Comparison of ENCODE assay signal across 20 cellular contexts in the genomic region with DNA sequence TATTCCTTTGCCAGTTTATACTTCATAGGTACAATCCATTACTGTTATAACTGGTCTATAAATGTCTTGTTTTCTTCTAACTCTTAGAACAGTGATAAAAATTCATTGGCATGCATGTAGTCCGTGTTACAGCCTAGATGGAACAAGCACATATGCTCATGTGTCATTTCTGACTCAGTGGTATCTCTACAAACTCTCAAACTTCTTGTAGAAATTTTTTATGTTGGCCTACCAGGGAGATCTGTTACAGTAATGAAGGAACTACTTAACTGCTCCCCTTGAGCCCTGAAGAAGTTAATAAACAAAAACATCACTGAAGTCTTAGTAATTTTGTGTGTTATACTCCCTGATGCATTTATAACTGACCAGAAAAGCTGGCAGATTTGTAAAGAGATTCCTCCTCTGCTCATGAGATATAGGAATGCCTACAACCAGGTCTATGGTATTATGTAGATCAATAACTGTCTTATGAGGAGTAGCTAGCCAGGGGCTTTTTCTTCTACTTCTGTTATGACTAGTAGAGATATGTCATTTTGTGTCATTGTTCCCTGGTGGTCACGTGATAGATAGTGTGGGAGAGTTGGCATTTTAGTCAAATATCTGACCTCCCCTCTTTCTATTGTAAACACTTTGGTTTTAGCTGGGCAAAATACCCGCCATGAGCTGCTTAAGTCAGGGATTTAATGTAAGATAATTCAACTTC. TPM values are rescaled to one million over a fixed set of nuclear protein-coding genes. Genes with fewer than 3 reads are reported as not detected.
DNase-seq lines count a peak whose midpoint lies in the region; ATAC-seq, FAIRE-seq and TF ChIP-seq lines count a peak whose summit lies in the region.
"Had no signal": no experiment of that assay in that cellular context is flagged by ENCODE, and none has a peak within 500 bp of the region (broad histone marks: within the 10 kb centered on the region; RNA-seq: fewer than 3 reads in every experiment).

No MANE protein-coding gene starts in this region.

- intact Hi-C loops in K562 (cut with micrococcal nuclease): no loop called here

- H3K27ac ChIP-seq in K562 (ENCODE audit: extremely low read depth, low read depth, low read length): no peak overlapping the region
- H3K27ac ChIP-seq: heart left ventricle, uterus had no signal

- BruUV-seq in K562 (replicated peaks; lab: Mats Ljungman, UMichigan): no TSS peak

- no peaks in the 10 kb centered on the region for H3K9me1 ChIP-seq in K562 (ENCODE audit: control insufficient read depth, insufficient read depth, low read length)

- H3K36me3 ChIP-seq in K562 (ENCODE audit: control insufficient read depth, insufficient read depth, low read length): no peaks in the 10 kb centered on the region
- H3K36me3 ChIP-seq: heart left ventricle, uterus had no signal

- no peaks in the 10 kb centered on the region; a peak in 1 of 5 replicates for H3K4me1 ChIP-seq in K562 (replicated peaks in 1 of 2; ENCODE audit: control insufficient read depth in 2 of 2, insufficient read depth in 2 of 2, low read length in 2 of 2)
- H3K4me1 ChIP-seq: heart left ventricle, uterus had no signal

- POLR2A ChIA-PET in K562 (lab: Yijun Ruan, JAX): no interaction called here

- peaks cover 0 to 10% of the 10 kb centered on the region in 2 donors for H3K36me3 Mint-ChIP-seq in activated naive CD4-positive, alpha-beta T cell treated with anti-CD3 and anti-CD28 coated beads, Interleukin-2, amount 50 U/mL, for 72 hours
- H3K36me3 Mint-ChIP-seq: activated naive CD8-positive, alpha-beta T cell treated with anti-CD3 and anti-CD28 coated beads, Interleukin-2, amount 10 ng/mL, durations not matched to agents 7 days and 5 days had no signal

- no peaks in the 10 kb centered on the region for H3K27me3 ChIP-seq in K562 (ENCODE audit: control insufficient read depth in 2 of 2, insufficient read depth in 2 of 2, low read length in 2 of 2)
- H3K27me3 ChIP-seq: uterus had no signal

- TF ChIP-seq POLR2A in K562 (conservative IDR thresholded peaks at IDR 0.05): no peak
- no peak for TF ChIP-seq POLR2A in erythroblast (IDR thresholded peaks at IDR 0.05; ENCODE audit: low read length)

- TF ChIP-seq EP300 in K562 (IDR thresholded peaks at IDR 0.05; ENCODE audit: low read length): no peak

- FAIRE-seq in K562 (lab: Jason Lieb, UNC): no peak
- FAIRE-seq: keratinocyte had no signal

- no peak overlapping the region for H2AFZ ChIP-seq in K562 (ENCODE audit: low read depth, low read length)

- no peak overlapping the region for H3K9ac ChIP-seq in K562 (ENCODE audit: insufficient read depth in 1 of 2, low read depth in 2 of 2, low read length in 2 of 2)

- no peaks in the 10 kb centered on the region for H3K9me3 Mint-ChIP-seq in activated naive CD4-positive, alpha-beta T cell treated with anti-CD3 and anti-CD28 coated beads, Interleukin-2, amount 50 U/mL, for 72 hours
- H3K9me3 Mint-ChIP-seq: activated naive CD8-positive, alpha-beta T cell treated with anti-CD3 and anti-CD28 coated beads, Interleukin-2, amount 10 ng/mL, durations not matched to agents 7 days and 5 days; CD8-positive, alpha-beta T cell; T-helper 2 cell treated with Interferon-gamma antibody and Interleukin-4, amounts not matched to agents 5 μg/mL and 100 μg/mL, for 36 hours had no signal

- H3K27ac Mint-ChIP-seq in activated naive CD4-positive, alpha-beta T cell treated with anti-CD3 and anti-CD28 coated beads, Interleukin-2, amount 50 U/mL, for 72 hours: no peak overlapping the region
- H3K27ac Mint-ChIP-seq: activated naive CD8-positive, alpha-beta T cell treated with anti-CD3 and anti-CD28 coated beads, Interleukin-2, amount 10 ng/mL, durations not matched to agents 7 days and 5 days; CD8-positive, alpha-beta T cell; IgD-negative memory B cell; T-helper 2 cell treated with Interferon-gamma antibody and Interleukin-4, amounts not matched to agents 5 μg/mL and 100 μg/mL, for 36 hours had no signal

- no peak for TF ChIP-seq CTCF in GM20000 (IDR thresholded peaks at IDR 0.05; ENCODE audit: extremely low read depth, missing control alignments)
- no peak for TF ChIP-seq CTCF in K562 (IDR thresholded peaks at IDR 0.05 in 2 of 3, conservative IDR thresholded peaks at IDR 0.05 in 1 of 3; ENCODE audit: insufficient read depth in 2 of 3, low read depth in 1 of 3, low read length in 3 of 3)

- WGBS in K562 (ENCODE audit: insufficient coverage, low coverage, missing lambda C conversion rate): 11% methylated on average over 3 of the region's 3 CpGs

- H3K4me2 ChIP-seq in K562 (ENCODE audit: insufficient read depth, low read length): no peak overlapping the region

- in situ Hi-C loops in K562 (cut with MboI): no loop called here

- no peak overlapping the region for H3K4me3 ChIP-seq in K562
- H3K4me3 ChIP-seq: heart left ventricle, uterus had no signal

- no peak for DNase-seq in activated naive CD4-positive, alpha-beta T cell treated with anti-CD3 and anti-CD28 coated beads, Interleukin-2, amount 50 U/mL, for 72 hours (ENCODE audit: low spot score in 2 of 2)
- DNase-seq in activated naive CD4-positive, alpha-beta T cell treated with Interleukin-2 at 50 U/mL for 16 hours: no peak
- DNase-seq in GM20000 (ENCODE audit: low spot score): peak; percentile 4
- DNase-seq in K562 (ENCODE audit: extremely low read depth in 1 of 4, low spot score in 3 of 4): no peak
- DNase-seq in erythroblast (lab: John Stamatoyannopoulos, UW): no peak
- DNase-seq in AG08396 (ENCODE audit: low spot score): no peak
- no peak for DNase-seq in NCI-H226
- DNase-seq: ACHN; activated CD4-positive, alpha-beta T cell treated with anti-CD3 and anti-CD28 coated beads for 1 hour; activated naive CD8-positive, alpha-beta T cell treated with anti-CD3 and anti-CD28 coated beads, Interleukin-2, amount 10 ng/mL, durations not matched to agents 7 days and 5 days; CD8-positive, alpha-beta T cell; heart left ventricle; mesenchymal stem cell; SIG-M5; stimulated activated CD4-positive, alpha-beta T cell treated with anti-CD3 and anti-CD28 coated beads, Interleukin-12 subunit alpha, Interleukin-12 subunit beta, amount 100 ng/mL, for 4 hours; uterus had no signal

- H4K20me1 ChIP-seq in K562 (replicated peaks; ENCODE audit: control insufficient read depth, insufficient read depth, low read length): no peaks in the 10 kb centered on the region

- H3K79me2 ChIP-seq in K562 (ENCODE audit: control insufficient read depth, insufficient read depth, low read length): no peaks in the 10 kb centered on the region

- no peaks in the 10 kb centered on the region for H3K9me3 ChIP-seq in K562 (replicated peaks; ENCODE audit: control insufficient read depth, insufficient read depth, low read depth, low read length)
- H3K9me3 ChIP-seq: uterus had no signal

- TF ChIP-seq RAD21 in K562 (CRISPR knock-in tag; conservative IDR thresholded peaks at IDR 0.05 in 1 of 2, IDR thresholded peaks at IDR 0.05 in 1 of 2): no peak

- CTCF ChIA-PET in K562 (lab: Yijun Ruan, JAX; ENCODE audit: low intra/inter-chr PET ratio): no interaction called here

- ATAC-seq in activated naive CD4-positive, alpha-beta T cell treated with anti-CD3 and anti-CD28 coated beads, Interleukin-2, amount 50 U/mL, for 72 hours: peak; percentile 63 to 85
- ATAC-seq in HG02938 (IDR thresholded peaks at IDR 0.05; ENCODE audit: unreplicated experiment) (peak; percentile 72), K562 (no peak)
- ATAC-seq: CD8-positive, alpha-beta T cell; heart left ventricle had no signal

TF ChIP-seq in K562, 482 proteins besides CTCF, POLR2A, EP300 and RAD21:
- TF ChIP-seq, protein P1, sequence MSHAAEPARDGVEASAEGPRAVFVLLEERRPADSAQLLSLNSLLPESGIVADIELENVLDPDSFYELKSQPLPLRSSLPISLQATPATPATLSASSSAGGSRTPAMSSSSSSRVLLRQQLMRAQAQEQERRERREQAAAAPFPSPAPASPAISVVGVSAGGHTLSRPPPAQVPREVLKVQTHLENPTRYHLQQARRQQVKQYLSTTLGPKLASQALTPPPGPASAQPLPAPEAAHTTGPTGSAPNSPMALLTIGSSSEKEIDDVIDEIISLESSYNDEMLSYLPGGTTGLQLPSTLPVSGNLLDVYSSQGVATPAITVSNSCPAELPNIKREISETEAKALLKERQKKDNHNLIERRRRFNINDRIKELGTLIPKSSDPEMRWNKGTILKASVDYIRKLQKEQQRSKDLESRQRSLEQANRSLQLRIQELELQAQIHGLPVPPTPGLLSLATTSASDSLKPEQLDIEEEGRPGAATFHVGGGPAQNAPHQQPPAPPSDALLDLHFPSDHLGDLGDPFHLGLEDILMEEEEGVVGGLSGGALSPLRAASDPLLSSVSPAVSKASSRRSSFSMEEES (CRISPR knock-in tag; IDR thresholded peaks at IDR 0.05): peak; percentile 27; the same call in 1 of the 2 replicates
- no peak for TF ChIP-seq HNRNPLL (IDR thresholded peaks at IDR 0.05; ENCODE audit: low read depth, low read length, poor library complexity, severe bottlenecking)

RNA-seq across cellular contexts. Expression of a gene that starts 53.7 kb away (rescaled TPM):
- total RNA-seq in activated naive CD4-positive, alpha-beta T cell treated with anti-CD3 and anti-CD28 coated beads, Interleukin-2, amount 50 U/mL, for 72 hours: 10 to 100 TPM in 1 of 2 donors, 1 to 10 TPM in 1; 1.5 to 14.2 TPM
- total RNA-seq in K562 (2011; cell fraction: chromatin; rRNA removed; ENCODE audit: low replicate concordance): 0.58 and 0.76 TPM in 2 replicates
- total RNA-seq in K562 (2011; cell fraction: nucleolus; rRNA removed): 0.33 and 0.66 TPM in 2 replicates
- total RNA-seq in K562 (2011; cell fraction: nucleoplasm; rRNA removed): 1.0 and 3.1 TPM in 2 replicates
- total RNA-seq in K562 (2014; rRNA removed): 0.20 and 0.41 TPM in 2 replicates
- 0.47 and 0.80 TPM in 2 replicates for total RNA-seq in K562 (2014; rRNA removed; fragmentation: Illumina TruSeq; extraction: Trizol)
- 0.19 and 0.65 TPM in 2 replicates for total RNA-seq in K562 (2015; rRNA removed; fragmentation: Illumina TruSeq; extraction: Trizol)
- 0.38 and 0.47 TPM in 2 replicates for total RNA-seq in K562 (2021)
- polyA plus RNA-seq in K562 (2011; rRNA removed): 0.19 and 0.20 TPM in 2 replicates
- polyA plus RNA-seq in K562 (2011; cell fraction: cytosol; rRNA removed): 0.21 and 0.32 TPM in 2 replicates
- 0.21 and 0.51 TPM in 2 replicates for polyA plus RNA-seq in K562 (2011; cell fraction: nucleus; rRNA removed)
- polyA plus RNA-seq in K562 (2012): 0.42 and 0.90 TPM in 2 replicates
- 0.28 and 0.33 TPM in 2 replicates for polyA plus RNA-seq in K562 (2014; fragmentation: Illumina TruSeq; extraction: Trizol)
- 1 to 10 TPM in 1 of 2 experiments, under 1 TPM in 1; 0.90 to 1.1 TPM for polyA plus RNA-seq in K562 (2014; fragmentation: Nextera tagmentation; extraction: Ambion mirVana)
- 0.07 and 0.26 TPM in 2 replicates for polyA plus RNA-seq in K562 (2014; rRNA removed)
- polyA minus RNA-seq in K562 (2011; rRNA and poly(A)+ RNA removed): 0.18 and 0.60 TPM in 2 replicates
- 0.38 TPM in 1 of 2 replicates, not detected in the other for polyA minus RNA-seq in K562 (2011; cell fraction: cytosol; rRNA and poly(A)+ RNA removed)
- 0.27 and 0.56 TPM in 2 replicates for polyA minus RNA-seq in K562 (2011; cell fraction: nucleus; rRNA and poly(A)+ RNA removed)
